19 cellular contexts compared by ENCODE assay signal in the genomic region with DNA sequence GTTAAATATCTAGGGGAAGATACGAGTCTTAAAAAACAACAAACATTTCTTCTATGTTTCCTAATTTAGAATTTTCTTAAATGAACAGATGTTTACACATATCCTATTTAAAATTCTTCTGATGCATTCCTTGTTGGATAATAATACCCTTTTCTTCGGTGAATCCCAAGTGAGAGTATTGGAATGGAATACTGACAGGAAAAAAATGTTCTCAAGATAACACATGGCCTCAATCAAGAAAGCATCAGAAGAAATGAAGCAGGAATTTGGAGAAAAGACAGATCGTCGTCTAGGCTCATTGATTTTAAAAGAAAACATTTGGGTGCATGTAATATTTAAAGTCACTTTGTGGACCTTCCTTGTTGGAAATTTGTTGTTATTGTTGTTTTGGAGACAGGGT.
DNase-seq lines count a peak whose midpoint lies in the region; ATAC-seq and TF ChIP-seq lines count a peak whose summit lies in the region.
"Had no signal": no experiment of that assay in that cellular context is flagged by ENCODE, and none has a peak within 500 bp of the region (broad histone marks: within the 10 kb centered on the region; RNA-seq: fewer than 3 reads in every experiment).

No MANE protein-coding gene starts in this region.

- H3K36me3 ChIP-seq in ACC112 (ENCODE audit: insufficient read depth, low read length): no peaks in the 10 kb centered on the region
- no peaks in the 10 kb centered on the region for H3K36me3 ChIP-seq in adipocyte (ENCODE audit: control insufficient read depth, insufficient read depth, low read length, severe bottlenecking)

- peak overlapping the region; percentile 60 for H2AFZ ChIP-seq in ACC112 (ENCODE audit: low read length, unreplicated experiment)
- H2AFZ ChIP-seq: GM23338 had no signal

- H3K4me1 Mint-ChIP-seq in activated naive CD4-positive, alpha-beta T cell treated with anti-CD3 and anti-CD28 coated beads, Interleukin-2, amount 10 ng/mL, durations not matched to agents 7 days and 5 days: no peaks in the 10 kb centered on the region
- H3K4me1 Mint-ChIP-seq: B cell, IgD-negative memory B cell had no signal

- no peak for DNase-seq in adipocyte (ENCODE audit: low read depth)
- DNase-seq in fibroblast of mammary gland (ENCODE audit: low read depth): peak; percentile 4
- DNase-seq in sciatic nerve (ENCODE audit: low spot score): no peak
- DNase-seq in activated naive CD4-positive, alpha-beta T cell treated with anti-CD3 and anti-CD28 coated beads, Interleukin-2, amount 10 ng/mL, durations not matched to agents 7 days and 5 days: no peak
- DNase-seq in epidermal melanocyte (ENCODE audit: insufficient read length, low spot score): no peak
- no peak for DNase-seq in right cardiac atrium
- DNase-seq: ACHN; C1 segment of cervical spinal cord; Calu3; CD4-positive, alpha-beta T cell; DMS 273 treated with DMSO at 0.1 percent for 48 hours; H9 had no signal

- no peaks in the 10 kb centered on the region for H3K79me2 ChIP-seq in ACC112 (ENCODE audit: control insufficient read depth, insufficient read depth, low read length, unreplicated experiment)

- TF ChIP-seq CTCF in fibroblast of mammary gland (conservative IDR thresholded peaks at IDR 0.05; ENCODE audit: control insufficient read depth, insufficient read depth, low read depth, low read length): no peak

- no peak overlapping the region for H3K27ac Mint-ChIP-seq in activated naive CD4-positive, alpha-beta T cell treated with anti-CD3 and anti-CD28 coated beads, Interleukin-2, amount 10 ng/mL, durations not matched to agents 7 days and 5 days
- H3K27ac Mint-ChIP-seq: B cell; CD4-positive, alpha-beta T cell; GM23338; IgD-negative memory B cell had no signal

- H3K36me3 Mint-ChIP-seq in activated naive CD4-positive, alpha-beta T cell treated with anti-CD3 and anti-CD28 coated beads, Interleukin-2, amount 10 ng/mL, durations not matched to agents 7 days and 5 days: no peaks in the 10 kb centered on the region
- H3K36me3 Mint-ChIP-seq: IgD-negative memory B cell had no signal

- peaks cover 13% of the 10 kb centered on the region for H3K4me1 ChIP-seq in ACC112 (ENCODE audit: control insufficient read depth, insufficient read depth, low read length, unreplicated experiment)
- peaks cover 15% of the 10 kb centered on the region for H3K4me1 ChIP-seq in adipocyte (ENCODE audit: control insufficient read depth, insufficient read depth, low read length)
- H3K4me1 ChIP-seq in right cardiac atrium (ENCODE audit: control insufficient read depth, insufficient read depth, low read length): no peaks in the 10 kb centered on the region

- no peak overlapping the region for H3K4me3 ChIP-seq in ACC112 (ENCODE audit: low read depth, low read length)
- peak overlapping the region; percentile 38 for H3K4me3 ChIP-seq in adipocyte (ENCODE audit: low read length)
- no peak overlapping the region for H3K4me3 ChIP-seq in fibroblast of mammary gland (ENCODE audit: control insufficient read depth, low read depth, low read length)
- no peak overlapping the region for H3K4me3 ChIP-seq in right cardiac atrium (ENCODE audit: low read length)
- H3K4me3 ChIP-seq: GM12878, GM23338 had no signal

- no peaks in the 10 kb centered on the region for H3K27me3 ChIP-seq in ACC112 (ENCODE audit: insufficient read depth, low read length)
- no peaks in the 10 kb centered on the region for H3K27me3 ChIP-seq in adipocyte (replicated peaks; ENCODE audit: control insufficient read depth, insufficient read depth, low read length)
- no peaks in the 10 kb centered on the region for H3K27me3 ChIP-seq in right cardiac atrium (ENCODE audit: control insufficient read depth, insufficient read depth)

- no peaks in the 10 kb centered on the region for H3K9me3 Mint-ChIP-seq in activated naive CD4-positive, alpha-beta T cell treated with anti-CD3 and anti-CD28 coated beads, Interleukin-2, amount 10 ng/mL, durations not matched to agents 7 days and 5 days
- H3K9me3 Mint-ChIP-seq: GM23338, H9 had no signal

- no peak overlapping the region for H3K9ac ChIP-seq in adipocyte (ENCODE audit: low read length)

- ATAC-seq in sciatic nerve: peak; percentile 15
- no peak for ATAC-seq in HG03460 (IDR thresholded peaks at IDR 0.05; ENCODE audit: unreplicated experiment)
- ATAC-seq in right cardiac atrium: no peak
- ATAC-seq: GM12878, GM23338 had no signal

- intact Hi-C loops in sciatic nerve (cut with DNase I) (no loop called here), right cardiac atrium (cut with DNase I) (no loop called here)

- H3K9me3 ChIP-seq in adipocyte (ENCODE audit: control insufficient read depth, low read length): no peaks in the 10 kb centered on the region
- no peaks in the 10 kb centered on the region for H3K9me3 ChIP-seq in right cardiac atrium (ENCODE audit: control insufficient read depth, low read length)

- no peaks in the 10 kb centered on the region for H3K27me3 Mint-ChIP-seq in activated naive CD4-positive, alpha-beta T cell treated with anti-CD3 and anti-CD28 coated beads, Interleukin-2, amount 10 ng/mL, durations not matched to agents 7 days and 5 days
- H3K27me3 Mint-ChIP-seq: B cell had no signal

- H3K27ac ChIP-seq in ACC112 (ENCODE audit: low read depth, low read length) (no peak overlapping the region), right cardiac atrium (ENCODE audit: low read length) (no peak overlapping the region)
- H3K27ac ChIP-seq: 22Rv1 had no signal

- H3K4me3 Mint-ChIP-seq in activated naive CD4-positive, alpha-beta T cell treated with anti-CD3 and anti-CD28 coated beads, Interleukin-2, amount 10 ng/mL, durations not matched to agents 7 days and 5 days: no peak overlapping the region
- H3K4me3 Mint-ChIP-seq: B cell; CD4-positive, alpha-beta T cell; GM23338; H9; IgD-negative memory B cell had no signal

- WGBS in right cardiac atrium: 47% methylated on average over 4 of the region's 4 CpGs

- CTCF ChIA-PET in activated naive CD4-positive, alpha-beta T cell treated with anti-CD3 and anti-CD28 coated beads, Interleukin-2, amount 10 ng/mL, durations not matched to agents 7 days and 5 days (lab: Charles Lee): no interaction called here
